In genomic region chr1:158654079-158654478, GRCh38 we compare ENCODE assay signal across 19 cellular contexts.
"Had no signal": no experiment of that assay in that cellular context is flagged by ENCODE, and none has a peak within 500 bp of the region (broad histone marks: within the 10 kb centered on the region; RNA-seq: fewer than 3 reads in every experiment).

No MANE protein-coding gene starts in this region.

- ATAC-seq: activated CD4-positive, CD25-positive, alpha-beta regulatory T cell treated with anti-CD3 and anti-CD28 coated beads, Interleukin-2, amount 50 U/mL, for 24 hours; activated T-cell treated with anti-CD3 and anti-CD28 coated beads, Interleukin-2, amount 50 U/mL, for 4 hours; gastroesophageal sphincter; stimulated activated naive CD8-positive, alpha-beta T cell treated with anti-CD3 and anti-CD28 coated beads, Interleukin-15, Interleukin-2, amounts not matched to agents 100 U/mL and 50 U/mL, for 24 hours had no signal

- DNase-seq: activated CD4-positive, alpha-beta T cell treated with anti-CD3 and anti-CD28 coated beads, Interleukin-2, amount 50 U/mL, for 1 hour; activated CD8-positive, alpha-beta memory T cell treated with anti-CD3 and anti-CD28 coated beads, Interleukin-2, amount 50 U/mL, for 4 hours; activated naive CD4-positive, alpha-beta T cell treated with anti-CD3 and anti-CD28 coated beads for 36 hours; activated T-cell treated with anti-CD3 and anti-CD28 coated beads, Interleukin-2, amount 50 U/mL, for 4 hours; anterior cingulate cortex; brain microvascular endothelial cell; central memory CD4-positive, alpha-beta T cell; colonic mucosa; erythroblast; kidney; left ventricle myocardium inferior; mammary epithelial cell; retina; stimulated activated CD8-positive, alpha-beta memory T cell treated with anti-CD3 and anti-CD28 coated beads, Interleukin-4, amount 100 ng/mL, for 48 hours; stimulated activated naive CD8-positive, alpha-beta T cell treated with anti-CD3 and anti-CD28 coated beads, Interleukin-15, Interleukin-2, amounts not matched to agents 100 U/mL and 50 U/mL, for 24 hours; substantia nigra; uterus had no signal
